27 cellular contexts compared by ENCODE assay signal in the genomic region with DNA sequence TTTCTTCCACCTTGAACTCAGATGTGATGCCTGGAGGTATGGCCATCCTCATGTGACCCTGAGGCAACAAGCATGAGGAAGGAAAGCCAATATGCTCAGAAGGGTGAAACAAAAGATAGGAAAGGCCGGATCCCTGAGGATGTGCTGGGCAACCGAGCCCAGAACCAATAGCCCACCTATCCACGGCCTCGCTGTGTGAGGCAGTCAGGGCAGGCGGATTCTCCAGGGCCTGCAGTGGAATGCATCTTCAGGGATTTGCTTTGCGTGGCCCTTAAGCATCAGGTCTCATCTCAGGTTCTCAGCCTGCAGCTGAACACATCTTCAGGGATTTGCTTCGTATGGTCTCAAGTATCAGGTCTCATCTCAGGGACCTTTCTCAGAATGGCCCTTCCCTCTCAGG.
"Had no signal": no experiment of that assay in that cellular context is flagged by ENCODE, and none has a peak within 500 bp of the region (broad histone marks: within the 10 kb centered on the region; RNA-seq: fewer than 3 reads in every experiment).

No MANE protein-coding gene starts in this region.

- H3K27ac ChIP-seq: left lung, lower lobe of right lung, neural progenitor cell, ovary, prostate gland, tibial nerve, upper lobe of left lung had no signal

- H3K36me3 Mint-ChIP-seq: mesothelial cell of epicardium; naive B cell; natural killer cell; neural progenitor cell; stimulated activated memory B cell treated with anti-CD40 and anti-IgM and Interleukin-4, amounts not matched to agents 10 μg/mL and 1 μg/mL and 100 μg/mL, for 72 hours had no signal

- DNase-seq: hippocampal formation; kidney; left colon; left lung; lower lobe of right lung; mammary epithelial cell; mesenchymal stem cell; naive B cell; natural killer cell; nephron progenitor cell; retina; right cardiac atrium; stimulated activated CD4-positive, alpha-beta T cell treated with anti-CD3 and anti-CD28 coated beads, Interleukin-1b, Interleukin-23, amount 100 ng/mL, for 48 hours; stimulated activated CD4-positive, alpha-beta T cell treated with anti-CD3 and anti-CD28 coated beads, Interleukin-2, amount 100 ng/mL, for 48 hours; stimulated activated CD4-positive, alpha-beta T cell treated with anti-CD3 and anti-CD28 coated beads, Interleukin-4, amount 100 ng/mL, for 4 hours; stimulated activated CD8-positive, alpha-beta memory T cell treated with anti-CD3 and anti-CD28 coated beads, Interleukin-4, amount 100 ng/mL, for 48 hours; stimulated activated naive CD4-positive, alpha-beta T cell treated with Interleukin-2 at 50 U/mL for 16 hours; stimulated activated naive CD8-positive, alpha-beta T cell treated with anti-CD3 and anti-CD28 coated beads, Interleukin-15, amount 100 ng/mL, for 72 hours; substantia nigra had no signal

- H3K4me1 Mint-ChIP-seq: mesothelial cell of epicardium; naive B cell; natural killer cell; nephron progenitor cell; neural progenitor cell; stimulated activated memory B cell treated with anti-CD40 and anti-IgM and Interleukin-4, amounts not matched to agents 10 μg/mL and 1 μg/mL and 100 μg/mL, for 72 hours; stimulated activated naive CD8-positive, alpha-beta T cell treated with anti-CD3 and anti-CD28 coated beads, Interleukin-15, amount 100 ng/mL, for 72 hours had no signal

- H3K4me1 ChIP-seq: left lung, lower lobe of right lung, neural progenitor cell, prostate gland, upper lobe of left lung had no signal

- H3K4me3 ChIP-seq: left lung, lower lobe of right lung, neural progenitor cell, ovary, prostate gland, smooth muscle cell, tibial nerve, upper lobe of left lung had no signal

- H3K27me3 ChIP-seq: left lung, neural progenitor cell, ovary, tibial nerve, upper lobe of left lung had no signal

- H3K27ac Mint-ChIP-seq: mesothelial cell of epicardium; natural killer cell; nephron progenitor cell; neural progenitor cell; stimulated activated memory B cell treated with anti-CD40 and anti-IgM and Interleukin-4, amounts not matched to agents 10 μg/mL and 1 μg/mL and 100 μg/mL, for 72 hours; stimulated activated naive CD8-positive, alpha-beta T cell treated with anti-CD3 and anti-CD28 coated beads, Interleukin-15, amount 100 ng/mL, for 72 hours had no signal

- H3K9me3 Mint-ChIP-seq: mesothelial cell of epicardium; natural killer cell; nephron progenitor cell; neural progenitor cell; stimulated activated naive CD8-positive, alpha-beta T cell treated with anti-CD3 and anti-CD28 coated beads, Interleukin-15, amount 100 ng/mL, for 72 hours had no signal

- H3K9me3 ChIP-seq: left lung, lower lobe of right lung, ovary, prostate gland, tibial nerve, upper lobe of left lung had no signal

- ATAC-seq: left colon; left lung; lower lobe of right lung; natural killer cell; right cardiac atrium; stimulated activated memory B cell treated with anti-CD40 and anti-IgM and Interleukin-4, amounts not matched to agents 10 μg/mL and 1 μg/mL and 100 μg/mL, for 72 hours; stimulated activated naive CD8-positive, alpha-beta T cell treated with anti-CD3 and anti-CD28 coated beads, Interleukin-15, amount 100 ng/mL, for 72 hours had no signal

- H3K36me3 ChIP-seq: left lung, lower lobe of right lung, neural progenitor cell, ovary, prostate gland, tibial nerve, upper lobe of left lung had no signal

- H3K4me3 Mint-ChIP-seq: mesothelial cell of epicardium; naive B cell; natural killer cell; nephron progenitor cell; neural progenitor cell; stimulated activated memory B cell treated with anti-CD40 and anti-IgM and Interleukin-4, amounts not matched to agents 10 μg/mL and 1 μg/mL and 100 μg/mL, for 72 hours; stimulated activated naive CD8-positive, alpha-beta T cell treated with anti-CD3 and anti-CD28 coated beads, Interleukin-15, amount 100 ng/mL, for 72 hours had no signal
